ENCODE assay signal across 19 cellular contexts in genomic region chr16:31008154-31008950, GRCh38. TPM values are rescaled to one million over a fixed set of nuclear protein-coding genes. Genes with fewer than 3 reads are reported as not detected.
DNase-seq lines count a peak whose midpoint lies in the region; ATAC-seq, FAIRE-seq and TF ChIP-seq lines count a peak whose summit lies in the region.
"Had no signal": no experiment of that assay in that cellular context is flagged by ENCODE, and none has a peak within 500 bp of the region (broad histone marks: within the 10 kb centered on the region; RNA-seq: fewer than 3 reads in every experiment).

No MANE protein-coding gene starts in this region.

- no peak overlapping the region for H3K14ac ChIP-seq in mesenchymal stem cell (ENCODE audit: low read length in 2 of 2)

- no peak overlapping the region for H2BK120ac ChIP-seq in mesenchymal stem cell (ENCODE audit: low read depth, low read length)

- peak; percentile 72 for DNase-seq in AG20443 (ENCODE audit: low spot score)
- peak; percentile 75 for DNase-seq in HTR-8/SVneo (ENCODE audit: insufficient read length, low spot score)
- peak; percentile 86 for DNase-seq in astrocyte of the spinal cord (ENCODE audit: low read depth, low spot score)
- DNase-seq in mesenchymal stem cell: peak; percentile 62
- no peak for DNase-seq in HAP-1 (ENCODE audit: low spot score in 2 of 2)
- no peak for DNase-seq in stimulated activated CD4-positive, alpha-beta T cell treated with anti-CD3 and anti-CD28 coated beads, Interleukin-4, amount 100 ng/mL, for 1 hour
- no peak for DNase-seq in left ventricle myocardium inferior
- DNase-seq: activated CD8-positive, alpha-beta T cell treated with anti-CD3 and anti-CD28 coated beads for 36 hours; activated effector memory CD4-positive, alpha-beta T cell treated with anti-CD3 and anti-CD28 coated beads, Interleukin-2, amount 50 U/mL, for 16 hours; C1 segment of cervical spinal cord; kidney; NCI-H1930; NCI-H82; stimulated activated CD8-positive, alpha-beta memory T cell treated with anti-CD3 and anti-CD28 coated beads, Interleukin-4, amount 100 ng/mL, for 48 hours; tibial artery had no signal

- H3K4me3 ChIP-seq in astrocyte of the spinal cord (ENCODE audit: low read depth, low read length) (no peak overlapping the region), mesenchymal stem cell (ENCODE audit: insufficient read depth in 1 of 2, low read depth in 1 of 2, low read length in 2 of 2) (no peak overlapping the region), HAP-1 (no peak overlapping the region), left ventricle myocardium inferior (no peak overlapping the region)
- H3K4me3 ChIP-seq: prostate gland, SJCRH30, tibial artery had no signal

- WGBS in mesenchymal stem cell: 55% methylated on average over 11 of the region's 11 CpGs

- no peak overlapping the region for H2BK5ac ChIP-seq in mesenchymal stem cell (ENCODE audit: low read depth, low read length, poor library complexity, severe bottlenecking)

- no peak overlapping the region for H2BK15ac ChIP-seq in mesenchymal stem cell (ENCODE audit: low read depth, poor library complexity, severe bottlenecking)

- H2AFZ ChIP-seq in mesenchymal stem cell (ENCODE audit: low read depth, low read length): no peak overlapping the region

- H3K4me2 ChIP-seq in mesenchymal stem cell (ENCODE audit: low read length, poor library complexity, severe bottlenecking): no peak overlapping the region

- H3K9ac ChIP-seq in mesenchymal stem cell (ENCODE audit: low read length): peak overlapping the region; percentile 72

- H4K91ac ChIP-seq in mesenchymal stem cell (ENCODE audit: low read length): no peak overlapping the region

- no peak overlapping the region for H3K4ac ChIP-seq in mesenchymal stem cell (ENCODE audit: low read depth in 1 of 2, low read length in 2 of 2)

- peaks cover 8% of the 10 kb centered on the region for H3K79me1 ChIP-seq in mesenchymal stem cell (replicated peaks; ENCODE audit: low read length, poor library complexity, severe bottlenecking)

- H3K4me1 ChIP-seq in mesenchymal stem cell (ENCODE audit: control insufficient read depth, insufficient read depth, low read depth, low read length) (peaks cover 34% of the 10 kb centered on the region), HAP-1 (no peaks in the 10 kb centered on the region), left ventricle myocardium inferior (no peaks in the 10 kb centered on the region)
- H3K4me1 ChIP-seq: prostate gland, SJCRH30 had no signal

- no peaks in the 10 kb centered on the region for H3K36me3 ChIP-seq in mesenchymal stem cell (ENCODE audit: control insufficient read depth in 1 of 2, insufficient read depth in 2 of 2, low read depth in 1 of 2, low read length in 2 of 2)
- no peaks in the 10 kb centered on the region for H3K36me3 ChIP-seq in HAP-1 (replicated peaks)
- no peaks in the 10 kb centered on the region for H3K36me3 ChIP-seq in left ventricle myocardium inferior
- H3K36me3 ChIP-seq: prostate gland, SJCRH30, tibial artery had no signal

- no peaks in the 10 kb centered on the region for H3K9me3 ChIP-seq in mesenchymal stem cell (ENCODE audit: control insufficient read depth, low read length)
- H3K9me3 ChIP-seq in HAP-1: no peaks in the 10 kb centered on the region
- no peaks in the 10 kb centered on the region for H3K9me3 ChIP-seq in left ventricle myocardium inferior (replicated peaks)
- H3K9me3 ChIP-seq: prostate gland, SJCRH30, tibial artery had no signal

- H3K23ac ChIP-seq in mesenchymal stem cell (ENCODE audit: low read length in 2 of 2): no peak overlapping the region

- TF ChIP-seq CTCF in astrocyte of the spinal cord (IDR thresholded peaks at IDR 0.05; ENCODE audit: low read depth, low read length) (no peak), left ventricle myocardium inferior (IDR thresholded peaks at IDR 0.05; ENCODE audit: borderline replicate concordance) (no peak)

- no peak overlapping the region for H2BK12ac ChIP-seq in mesenchymal stem cell (ENCODE audit: low read length in 2 of 2)

- no peak overlapping the region for H3K18ac ChIP-seq in mesenchymal stem cell (ENCODE audit: low read depth in 1 of 2, low read length in 2 of 2)

- H3K27me3 ChIP-seq in mesenchymal stem cell (ENCODE audit: control insufficient read depth in 1 of 2, insufficient read depth in 1 of 2, low read length in 2 of 2): peaks cover 5 to 17% of the 10 kb centered on the region in 2 experiments
- peaks cover 6% of the 10 kb centered on the region; the same call in 1 of the 2 replicates for H3K27me3 ChIP-seq in HAP-1 (ENCODE audit: low read depth)
- H3K27me3 ChIP-seq in left ventricle myocardium inferior (ENCODE audit: low read depth): peaks cover 75% of the 10 kb centered on the region

- in situ Hi-C loops in astrocyte of the spinal cord (cut with HindIII; ENCODE audit: low sequenced_read_pairs): no loop called here
- in situ Hi-C loops in HAP-1 (cut with MboI; ENCODE audit: low sequenced_read_pairs): no loop called here

- intact Hi-C loops in left ventricle myocardium inferior (cut with micrococcal nuclease): no loop called here

- no peak overlapping the region for H3K27ac ChIP-seq in mesenchymal stem cell (ENCODE audit: low read length, poor library complexity, severe bottlenecking)
- H3K27ac ChIP-seq in left ventricle myocardium inferior (replicated peaks): no peak overlapping the region
- H3K27ac ChIP-seq: prostate gland, SJCRH30, tibial artery had no signal

- FAIRE-seq in HTR-8/SVneo (lab: Jason Lieb, UNC): peak; percentile 31
- FAIRE-seq: GM19239, kidney had no signal

- H2AK5ac ChIP-seq in mesenchymal stem cell (ENCODE audit: low read length, severe bottlenecking): peak overlapping the region; percentile 11

- H4K8ac ChIP-seq in mesenchymal stem cell (ENCODE audit: low read length): no peak overlapping the region

- no peak for ATAC-seq in GM21619 (IDR thresholded peaks at IDR 0.05; ENCODE audit: unreplicated experiment)
- ATAC-seq: activated CD8-positive, alpha-beta T cell treated with anti-CD3 and anti-CD28 coated beads for 36 hours had no signal

RNA-seq across cellular contexts. Expression of gene STX1B, which starts 2.1 kb away (rescaled TPM):
- 0.47 TPM for polyA plus RNA-seq in mesenchymal stem cell (2013, experiment 1 of 2)
- 0.37 TPM for polyA plus RNA-seq in mesenchymal stem cell (2013, experiment 2 of 2)
- 0.77 TPM for total RNA-seq in left ventricle myocardium inferior

RNA-seq across cellular contexts. Expression of gene HSD3B7, which starts 23.3 kb away (rescaled TPM):
- polyA plus RNA-seq in mesenchymal stem cell (2013, experiment 1 of 2): 9.2 TPM
- 9.4 TPM for polyA plus RNA-seq in mesenchymal stem cell (2013, experiment 2 of 2)
- total RNA-seq in left ventricle myocardium inferior: 5.5 TPM

RNA-seq across cellular contexts. Expression of gene STX4, which starts 25.0 kb away (rescaled TPM):
- 80.0 TPM for polyA plus RNA-seq in mesenchymal stem cell (2013, experiment 1 of 2)
- 81.0 TPM for polyA plus RNA-seq in mesenchymal stem cell (2013, experiment 2 of 2)
- 43.1 TPM for total RNA-seq in left ventricle myocardium inferior

RNA-seq across cellular contexts. Expression of gene SETD1A, which starts 50.8 kb away (rescaled TPM):
- 11.7 TPM for polyA plus RNA-seq in mesenchymal stem cell (2013, experiment 1 of 2)
- 10.9 TPM for polyA plus RNA-seq in mesenchymal stem cell (2013, experiment 2 of 2)
- total RNA-seq in left ventricle myocardium inferior: 7.4 TPM

RNA-seq across cellular contexts. Expression of gene ORAI3, which starts 59.5 kb away (rescaled TPM):
- 63.4 TPM for polyA plus RNA-seq in mesenchymal stem cell (2013, experiment 1 of 2)
- 64.8 TPM for polyA plus RNA-seq in mesenchymal stem cell (2013, experiment 2 of 2)
- 12.2 TPM for total RNA-seq in left ventricle myocardium inferior

Comparison
In these comparisons a context has a peak if more than half of its experiments do, and no peak if none do; other contexts are left out.
1. DNase-seq: peak in AG20443 (single experiment), HTR-8/SVneo (single experiment), astrocyte of the spinal cord (single experiment) and mesenchymal stem cell (single experiment); none in HAP-1 (0 of 2), stimulated activated CD4-positive, alpha-beta T cell treated with anti-CD3 and anti-CD28 coated beads, Interleukin-4, amount 100 ng/mL, for 1 hour (single experiment) and left ventricle myocardium inferior (single experiment).